12 cellular contexts compared by ENCODE assay signal in the genomic region with DNA sequence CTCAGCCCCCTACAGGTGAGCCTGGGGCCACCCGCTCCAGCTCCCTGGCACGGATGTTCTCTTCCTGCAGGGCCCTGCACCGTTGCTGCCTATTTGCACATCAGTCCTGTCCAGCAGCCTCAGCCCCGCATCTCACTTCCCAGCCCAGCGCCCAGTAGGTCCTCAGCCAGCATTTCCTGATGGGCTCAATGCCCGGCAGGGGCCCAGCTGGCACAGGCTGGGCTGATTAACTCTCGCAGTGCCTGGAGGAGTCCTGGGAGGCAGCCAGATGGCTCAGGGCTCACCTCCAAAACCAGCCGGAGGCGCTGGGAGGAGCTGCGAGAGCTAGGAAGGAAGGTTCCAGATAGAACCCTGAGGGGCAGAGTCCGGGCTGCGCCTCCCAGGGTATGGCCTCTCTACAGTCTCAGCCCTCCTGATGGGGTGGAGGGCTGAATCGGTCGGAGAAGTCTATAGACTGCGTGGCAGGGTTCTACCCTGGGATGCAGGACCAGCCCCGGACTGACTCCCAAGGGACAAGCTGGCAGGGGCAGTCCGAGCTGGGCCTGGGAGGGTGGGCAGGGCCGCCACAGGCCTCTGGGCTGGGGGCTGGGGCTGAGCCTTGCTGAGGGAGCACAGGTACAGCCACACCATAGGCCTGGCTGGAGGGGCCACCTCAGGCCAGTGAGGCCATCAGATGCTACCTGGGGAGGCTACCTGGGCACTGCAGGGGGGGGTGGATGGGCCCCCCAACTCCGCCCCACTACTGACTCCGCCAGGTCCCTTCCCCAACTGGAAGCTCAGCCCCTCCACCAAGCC. TPM values are rescaled to one million over a fixed set of nuclear protein-coding genes. Genes with fewer than 3 reads are reported as not detected.
DNase-seq lines count a peak whose midpoint lies in the region; ATAC-seq and TF ChIP-seq lines count a peak whose summit lies in the region.
"Had no signal": no experiment of that assay in that cellular context is flagged by ENCODE, and none has a peak within 500 bp of the region (broad histone marks: within the 10 kb centered on the region; RNA-seq: fewer than 3 reads in every experiment).

No MANE protein-coding gene starts in this region.

- no peak overlapping the region for H3K27ac Mint-ChIP-seq in activated T-helper 17 cell treated with anti-CD3 and anti-CD28 coated beads, Interleukin-2, amount 50 U/mL, for 72 hours
- H3K27ac Mint-ChIP-seq: activated naive CD8-positive, alpha-beta T cell had no signal

- DNase-seq in H7 (peak; percentile 76), NCI-H345 treated with DMSO at 0.1 percent for 48 hours (lab: John Stamatoyannopoulos, UW; ENCODE audit: unreplicated experiment) (peak; percentile 49), colonic mucosa (peak; percentile 87), tibial nerve (ENCODE audit: low spot score in 2 of 2) (no peak), EL (no peak)
- DNase-seq in activated T-cell treated with anti-CD3 and anti-CD28 coated beads, Interleukin-2, amount 50 U/mL, for 1 hour, result no peak
- DNase-seq: kidney glomerular epithelial cell had no signal

- no peak for TF ChIP-seq POLR2A in tibial nerve (IDR thresholded peaks at IDR 0.05)

- H3K9ac ChIP-seq in colonic mucosa (ENCODE audit: low read depth in 2 of 2, low read length in 2 of 2) (peak overlapping the region in 1 of 2 donors; percentile 48), mucosa of rectum (ENCODE audit: low read depth in 1 of 2, low read length in 2 of 2) (peak overlapping the region in 1 of 2 donors; percentile 50)

- H3K27me3 ChIP-seq in H7 (ENCODE audit: control insufficient read depth, insufficient read depth, low read length), result no peaks in the 10 kb centered on the region; the same call in 1 of the 2 replicates
- no peaks in the 10 kb centered on the region for H3K27me3 ChIP-seq in colonic mucosa
- H3K27me3 ChIP-seq in mucosa of rectum (ENCODE audit: control insufficient read depth in 2 of 2, insufficient read depth in 2 of 2, low read length in 2 of 2), result no peaks in the 10 kb centered on the region
- H3K27me3 ChIP-seq in tibial nerve, result no peaks in the 10 kb centered on the region
- H3K27me3 ChIP-seq: upper lobe of left lung had no signal

- H3K4me3 Mint-ChIP-seq in activated T-helper 17 cell treated with anti-CD3 and anti-CD28 coated beads, Interleukin-2, amount 50 U/mL, for 72 hours, result no peak overlapping the region
- H3K4me3 Mint-ChIP-seq: activated naive CD8-positive, alpha-beta T cell had no signal

- peak overlapping the region; percentile 14 for H3K27ac ChIP-seq in colonic mucosa
- H3K27ac ChIP-seq in mucosa of rectum (ENCODE audit: low read depth in 2 of 2, low read length in 2 of 2), result peak overlapping the region; percentile 70 to 80
- H3K27ac ChIP-seq in tibial nerve, result no peak overlapping the region
- H3K27ac ChIP-seq: upper lobe of left lung had no signal

- H3K36me3 Mint-ChIP-seq in activated T-helper 17 cell treated with anti-CD3 and anti-CD28 coated beads, Interleukin-2, amount 50 U/mL, for 72 hours (ENCODE audit: low read depth), result no peaks in the 10 kb centered on the region
- H3K36me3 Mint-ChIP-seq: activated naive CD8-positive, alpha-beta T cell had no signal

- no peaks in the 10 kb centered on the region for H3K9me3 ChIP-seq in colonic mucosa
- no peaks in the 10 kb centered on the region for H3K9me3 ChIP-seq in mucosa of rectum (ENCODE audit: control insufficient read depth in 2 of 2, low read length in 2 of 2)
- no peaks in the 10 kb centered on the region for H3K9me3 ChIP-seq in tibial nerve
- H3K9me3 ChIP-seq: upper lobe of left lung had no signal

- ATAC-seq in activated T-helper 17 cell treated with anti-CD3 and anti-CD28 coated beads, Interleukin-2, amount 50 U/mL, for 72 hours (replicated peaks), result no peak
- ATAC-seq: K562 had no signal

- TF ChIP-seq CTCF in colonic mucosa (IDR thresholded peaks at IDR 0.05) (no peak), tibial nerve (IDR thresholded peaks at IDR 0.05) (no peak)

- intact Hi-C loops in colonic mucosa (cut with DNase I), result no loop called here

- WGBS in tibial nerve, 2 donors, result 78 to 80% methylated on average over 15 to 20 of the region's 20 CpGs

- H3K4me3 ChIP-seq in H7 (ENCODE audit: insufficient read depth, low read depth, low read length), result no peak overlapping the region
- no peak overlapping the region for H3K4me3 ChIP-seq in colonic mucosa
- H3K4me3 ChIP-seq in mucosa of rectum (ENCODE audit: low read length in 2 of 2), result no peak overlapping the region
- H3K4me3 ChIP-seq in tibial nerve, result no peak overlapping the region
- H3K4me3 ChIP-seq: K562, upper lobe of left lung had no signal

- no peaks in the 10 kb centered on the region for H3K4me1 Mint-ChIP-seq in activated T-helper 17 cell treated with anti-CD3 and anti-CD28 coated beads, Interleukin-2, amount 50 U/mL, for 72 hours

- H3K36me3 ChIP-seq in H7 (replicated peaks; ENCODE audit: control insufficient read depth, insufficient read depth, low read length) (no peaks in the 10 kb centered on the region), colonic mucosa (no peaks in the 10 kb centered on the region), mucosa of rectum (ENCODE audit: control insufficient read depth in 2 of 2, insufficient read depth in 2 of 2, low read length in 2 of 2) (no peaks in the 10 kb centered on the region), tibial nerve (no peaks in the 10 kb centered on the region)
- H3K36me3 ChIP-seq: upper lobe of left lung had no signal

- peaks cover 10% of the 10 kb centered on the region for H3K4me1 ChIP-seq in colonic mucosa
- peaks cover 17 to 26% of the 10 kb centered on the region in 2 donors for H3K4me1 ChIP-seq in mucosa of rectum (ENCODE audit: control insufficient read depth in 2 of 2, insufficient read depth in 2 of 2, low read length in 2 of 2)
- H3K4me1 ChIP-seq in tibial nerve, result peaks cover 0 to 19% (median 0%) of the 10 kb centered on the region in 4 donors

- H3K27me3 Mint-ChIP-seq in activated T-helper 17 cell treated with anti-CD3 and anti-CD28 coated beads, Interleukin-2, amount 50 U/mL, for 72 hours, result no peaks in the 10 kb centered on the region
- H3K27me3 Mint-ChIP-seq: activated naive CD8-positive, alpha-beta T cell had no signal

- no peaks in the 10 kb centered on the region for H3K9me3 Mint-ChIP-seq in activated T-helper 17 cell treated with anti-CD3 and anti-CD28 coated beads, Interleukin-2, amount 50 U/mL, for 72 hours

- no peak for TF ChIP-seq EP300 in tibial nerve (IDR thresholded peaks at IDR 0.05)

RNA-seq across cellular contexts. Expression of a gene that starts 19.2 kb away (rescaled TPM):
- total RNA-seq in H7 (2014; rRNA removed; shearing (Covaris generic)), result 100 and 127 TPM in 2 replicates
- 100 to 1,000 TPM; 215 to 226 TPM for total RNA-seq in colonic mucosa
- 10 to 100 TPM; 60.9 to 90.6 (median 72.5) TPM for total RNA-seq in tibial nerve
- 10 to 100 TPM; 41.7 to 55.5 TPM for total RNA-seq in activated T-helper 17 cell treated with anti-CD3 and anti-CD28 coated beads, Interleukin-2, amount 50 U/mL, for 72 hours

Comparison
In these comparisons a context has a peak if more than half of its experiments do, and no peak if none do; other contexts are left out.
1. DNase-seq: peak in H7 (single experiment), NCI-H345 treated with DMSO at 0.1 percent for 48 hours (single experiment) and colonic mucosa (single experiment); none in tibial nerve (0 of 2), activated T-cell treated with anti-CD3 and anti-CD28 coated beads, Interleukin-2, amount 50 U/mL, for 1 hour (single experiment) and EL (single experiment).
2. H3K27ac ChIP-seq: peak in colonic mucosa (single experiment) and mucosa of rectum (2 of 2); none in tibial nerve (0 of 4).